Comparison of ENCODE assay signal across 8 cellular contexts in the genomic region with DNA sequence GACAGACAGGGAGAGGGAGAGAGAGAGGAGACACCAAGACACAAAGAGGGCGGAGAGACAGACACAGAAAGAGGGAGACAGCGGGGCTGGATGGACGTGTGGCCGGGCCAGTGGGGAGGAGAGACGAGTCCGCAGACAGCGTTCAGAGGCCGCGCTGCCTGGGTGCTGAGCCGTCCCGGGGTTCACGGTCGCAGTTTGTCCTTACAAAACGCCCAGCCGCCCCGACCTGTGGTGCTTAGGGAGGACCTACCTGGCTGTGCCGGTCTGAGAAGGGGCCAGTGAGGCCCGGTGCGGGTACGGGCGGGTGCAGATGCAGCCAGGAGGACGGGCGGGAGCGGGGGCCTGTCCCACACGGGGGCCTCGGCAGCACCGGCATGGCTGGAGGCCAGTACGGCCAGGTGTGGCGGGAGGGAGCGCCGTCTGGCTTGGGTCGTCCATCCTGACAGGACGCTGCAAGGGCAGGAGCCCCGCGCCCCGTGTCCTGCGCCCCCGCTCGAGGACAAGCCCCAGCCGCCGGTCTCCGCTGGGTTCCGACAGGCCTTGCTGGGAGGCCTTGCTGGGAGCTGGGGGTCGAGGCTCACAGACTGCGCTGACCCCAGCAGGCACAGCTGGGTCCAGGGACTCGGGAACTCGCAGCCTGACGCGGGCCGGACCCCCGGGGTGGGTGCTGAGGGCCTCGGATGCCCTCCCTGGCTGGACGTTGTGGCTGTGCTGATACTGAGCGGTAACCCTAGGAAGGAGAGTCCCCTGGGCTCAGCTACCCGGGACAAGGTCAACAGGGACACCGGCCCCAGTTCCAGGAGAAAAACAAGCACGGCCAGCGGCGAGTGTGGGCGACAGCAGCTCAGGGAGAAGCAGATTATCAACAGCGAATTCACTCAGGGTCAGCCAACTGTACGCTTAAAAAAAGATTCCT. TPM values are rescaled to one million over a fixed set of nuclear protein-coding genes. Genes with fewer than 3 reads are reported as not detected.
A peak's percentile ranks its signal among the peaks of the same experiment; 100 is the strongest.
DNase-seq lines count a peak whose midpoint lies in the region; ATAC-seq and TF ChIP-seq lines count a peak whose summit lies in the region.

No MANE protein-coding gene starts in this region.

- peak overlapping the region; percentile 28; the same call in 1 of the 2 replicates for H3K9ac ChIP-seq in HUES48 (ENCODE audit: low read depth, low read length)

- DNase-seq in activated CD4-positive, alpha-beta T cell treated with anti-CD3 and anti-CD28 coated beads for 48 hours = peak; percentile 18
- DNase-seq in activated CD4-positive, alpha-beta T cell treated with anti-CD3 and anti-CD28 coated beads, Interleukin-2, amount 50 U/mL, for 4 hours = no peak
- peak; percentile 19 for DNase-seq in activated T-cell treated with anti-CD3 and anti-CD28 coated beads for 4 hours
- DNase-seq in foreskin keratinocyte = peak; percentile 2 to 6
- DNase-seq in omental fat pad (ENCODE audit: low spot score) = no peak
- no peak for DNase-seq in NCI-H187 treated with DMSO at 0.1 percent for 48 hours (lab: John Stamatoyannopoulos, UW)

- H3K27me3 ChIP-seq in HUES48 (ENCODE audit: control insufficient read depth, insufficient read depth, low read length) (peaks cover 20% of the 10 kb centered on the region), foreskin keratinocyte (peaks cover 25% of the 10 kb centered on the region)

- H3K4me1 ChIP-seq in HUES48 (ENCODE audit: control insufficient read depth, insufficient read depth, low read length) (peaks cover 18% of the 10 kb centered on the region), foreskin keratinocyte (no peaks in the 10 kb centered on the region)

- peak overlapping the region; percentile 68 for H3K4me3 ChIP-seq in HUES48 (ENCODE audit: low read depth, low read length)

- no peaks in the 10 kb centered on the region for H3K9me3 ChIP-seq in HUES48 (ENCODE audit: control insufficient read depth, insufficient read depth, low read length)

- TF ChIP-seq CTCF in foreskin keratinocyte (conservative IDR thresholded peaks at IDR 0.05) (no peak), omental fat pad (IDR thresholded peaks at IDR 0.05) (no peak)

- ATAC-seq in foreskin keratinocyte (peak; percentile 46), omental fat pad (ENCODE audit: low FRiP score) (peak; percentile 51), HG03025 (IDR thresholded peaks at IDR 0.05; ENCODE audit: low FRiP score, unreplicated experiment) (no peak)

- no peak overlapping the region for H3K27ac ChIP-seq in HUES48 (ENCODE audit: low read depth, low read length)
- H3K27ac ChIP-seq in foreskin keratinocyte = no peak overlapping the region

- no peaks in the 10 kb centered on the region for H3K36me3 ChIP-seq in HUES48 (ENCODE audit: control insufficient read depth, insufficient read depth, low read length)

RNA-seq across cellular contexts. Expression of a gene that starts 5.3 kb away (rescaled TPM):
- total RNA-seq in foreskin keratinocyte (not detected in 2 replicates), omental fat pad (not detected)
- not detected in 2 replicates for polyA plus RNA-seq in foreskin keratinocyte

RNA-seq across cellular contexts. Expression of a gene that starts 30.6 kb away (rescaled TPM):
- total RNA-seq in foreskin keratinocyte = not detected in 2 replicates
- polyA plus RNA-seq in foreskin keratinocyte = not detected in 2 replicates
- 10 to 100 TPM; 10.8 to 51.1 (median 13.6) TPM for total RNA-seq in omental fat pad

RNA-seq across cellular contexts. Expression of a gene that starts 47.6 kb away (rescaled TPM):
- total RNA-seq in foreskin keratinocyte (not detected in 2 replicates), omental fat pad (under 1 TPM in 2 of 4 donors, not detected in 2; 0.24 to 0.74 TPM)
- not detected in 2 replicates for polyA plus RNA-seq in foreskin keratinocyte

RNA-seq across cellular contexts. Expression of a gene that starts 55.3 kb away (rescaled TPM):
- 40.4 and 41.7 TPM in 2 replicates for total RNA-seq in foreskin keratinocyte
- 29.1 and 32.9 TPM in 2 replicates for polyA plus RNA-seq in foreskin keratinocyte
- total RNA-seq in omental fat pad = 10 to 100 TPM; 44.8 to 45.8 (median 44.8) TPM

RNA-seq across cellular contexts. Expression of a gene that starts 56.3 kb away (rescaled TPM):
- total RNA-seq in foreskin keratinocyte (65.1 and 66.5 TPM in 2 replicates), omental fat pad (100 to 1,000 TPM in 1 of 4 donors, 10 to 100 TPM in 3; 70.8 to 145 (median 86.8) TPM)
- 27.3 and 31.9 TPM in 2 replicates for polyA plus RNA-seq in foreskin keratinocyte

Comparison
In these comparisons a context has a peak if more than half of its experiments do, and no peak if none do; other contexts are left out.
1. DNase-seq: peak in activated CD4-positive, alpha-beta T cell treated with anti-CD3 and anti-CD28 coated beads for 48 hours (single experiment), activated T-cell treated with anti-CD3 and anti-CD28 coated beads for 4 hours (single experiment) and foreskin keratinocyte (2 of 2); none in activated CD4-positive, alpha-beta T cell treated with anti-CD3 and anti-CD28 coated beads, Interleukin-2, amount 50 U/mL, for 4 hours (0 of 2), omental fat pad (single experiment) and NCI-H187 treated with DMSO at 0.1 percent for 48 hours (single experiment).
2. RNA of a gene that starts 30.6 kb away (total RNA-seq): 10.8 to 51.1 TPM in omental fat pad; not detected in foreskin keratinocyte; every median in the first group is over 10 times any median in the second.